In genomic region chr17:79831367-79832210, GRCh38 we compare ENCODE assay signal across 1 cellular context.
TF ChIP-seq lines count a peak whose summit lies in the region.

No MANE protein-coding gene starts in this region.

TF ChIP-seq in K562, 482 proteins besides CTCF, POLR2A, EP300 and RAD21 (continued from another document):
- no peak for TF ChIP-seq ZBTB49 (CRISPR knock-in tag; IDR thresholded peaks at IDR 0.05; ENCODE audit: borderline replicate concordance)
- peak; percentile 85; the same call in 1 of the 2 replicates for TF ChIP-seq ZBTB1 (CRISPR knock-in tag; IDR thresholded peaks at IDR 0.05; ENCODE audit: borderline replicate concordance, low read depth)
- no peak; the same call in 1 of the 2 replicates for TF ChIP-seq ZNF583 (CRISPR knock-in tag; IDR thresholded peaks at IDR 0.05)
- TF ChIP-seq GATA2 (CRISPR knock-in tag; IDR thresholded peaks at IDR 0.05): no peak
- no peak for TF ChIP-seq ARID3B (CRISPR knock-in tag; IDR thresholded peaks at IDR 0.05; ENCODE audit: borderline replicate concordance)
- no peak for TF ChIP-seq NFE2 (IDR thresholded peaks at IDR 0.05; ENCODE audit: low read depth)
- TF ChIP-seq KLF1 (tag; IDR thresholded peaks at IDR 0.05): no peak
- TF ChIP-seq WHSC1 (IDR thresholded peaks at IDR 0.05; ENCODE audit: low read length): no peak
- TF ChIP-seq CBX3 (IDR thresholded peaks at IDR 0.05; ENCODE audit: borderline replicate concordance in 1 of 2, low read length in 2 of 2): no peak
- TF ChIP-seq ID3 (CRISPR knock-in tag; IDR thresholded peaks at IDR 0.05): no peak
- TF ChIP-seq ID3 (tag; IDR thresholded peaks at IDR 0.05): peak; percentile 88
- TF ChIP-seq EWSR1 (IDR thresholded peaks at IDR 0.05; ENCODE audit: borderline replicate concordance, low read depth, partially characterized antibody): no peak
- TF ChIP-seq FOS (IDR thresholded peaks at IDR 0.05; ENCODE audit: extremely low read depth, insufficient read length): no peak
- TF ChIP-seq RBFOX2 (IDR thresholded peaks at IDR 0.05; ENCODE audit: low read depth, low read length): peak; percentile 82
- no peak for TF ChIP-seq ZNF133 (CRISPR knock-in tag; IDR thresholded peaks at IDR 0.05)
- peak in 1 of 2 experiments; percentile 77; a peak in 1 of 4 replicates for TF ChIP-seq KDM4B (IDR thresholded peaks at IDR 0.05; ENCODE audit: borderline replicate concordance in 2 of 2, low read depth in 1 of 2)
- no peak for TF ChIP-seq ZC3H11A (IDR thresholded peaks at IDR 0.05; ENCODE audit: low read depth, low read length)
- TF ChIP-seq BRD4 (IDR thresholded peaks at IDR 0.05): 0 out of 2 replicates have a peak, but pooled peaks have one; percentile 79
- TF ChIP-seq GTF3C2 (IDR thresholded peaks at IDR 0.05; ENCODE audit: borderline replicate concordance, extremely low read depth, insufficient read length): no peak
TF ChIP-seq in K562: peak in this region for 112.
